14 cellular contexts compared by ENCODE assay signal in the genomic region with DNA sequence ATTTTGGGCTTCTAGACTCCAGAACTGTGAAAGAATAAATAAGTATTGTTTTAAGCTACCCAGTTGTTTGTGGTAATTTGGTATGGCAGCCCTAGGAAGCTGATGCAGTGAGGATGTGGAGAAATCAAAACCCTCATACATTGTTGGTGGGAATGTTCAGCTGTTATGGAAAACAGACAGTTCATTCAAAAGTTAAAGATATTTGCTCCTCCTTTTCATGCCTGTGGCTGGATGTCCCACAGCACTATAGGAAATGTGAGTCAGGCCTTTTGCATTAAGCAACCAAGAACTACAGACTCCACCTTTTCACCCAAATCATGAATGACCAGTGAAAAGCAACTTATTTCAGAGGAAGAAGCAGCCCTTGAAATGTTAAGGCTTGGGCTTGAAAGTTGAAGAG. TPM values are rescaled to one million over a fixed set of nuclear protein-coding genes. Genes with fewer than 3 reads are reported as not detected.
DNase-seq lines count a peak whose midpoint lies in the region; ATAC-seq and TF ChIP-seq lines count a peak whose summit lies in the region.
"Had no signal": no experiment of that assay in that cellular context is flagged by ENCODE, and none has a peak within 500 bp of the region (broad histone marks: within the 10 kb centered on the region; RNA-seq: fewer than 3 reads in every experiment).

No MANE protein-coding gene starts in this region.

- CTCF ChIA-PET in AG04450 (lab: Charles Lee) (interaction anchor here (0.5 to 1.2 kb wide), 7 partner anchors 18 to 191 kb away, joined by 3 to 6 read pairs (median 4); no protein-coding TSS in a partner anchor), A673 (lab: Charles Lee) (no interaction called here)

- DNase-seq in AG04450 (ENCODE audit: low read depth, low spot score) (peak; percentile 53), HS-5 (ENCODE audit: low read depth) (peak; percentile 53), adipocyte (ENCODE audit: low read depth) (peak; percentile 83), fibroblast of villous mesenchyme (ENCODE audit: low read depth) (peak; percentile 82), A673 (ENCODE audit: low spot score) (no peak), ecto neural progenitor cell (ENCODE audit: low spot score) (no peak), left cardiac atrium (no peak)
- DNase-seq: colonic mucosa, mucosa of descending colon, NCI-H1436, NCI-H510A treated with DMSO at 0.1 percent for 48 hours, transverse colon had no signal

- H3K27ac ChIP-seq in AG04450 (ENCODE audit: low read depth, low read length) = peak overlapping the region; percentile 58
- no peak overlapping the region for H3K27ac ChIP-seq in A673 (ENCODE audit: low read depth, low read length, poor library complexity, severe bottlenecking)
- H3K27ac ChIP-seq: colonic mucosa, transverse colon had no signal

- no peak for TF ChIP-seq CTCF in AG04450 (IDR thresholded peaks at IDR 0.05; ENCODE audit: low read depth, low read length)
- TF ChIP-seq CTCF in fibroblast of villous mesenchyme (IDR thresholded peaks at IDR 0.05; ENCODE audit: insufficient read depth, low read depth, low read length) = no peak
- no peak for TF ChIP-seq CTCF in A673 (conservative IDR thresholded peaks at IDR 0.05; ENCODE audit: low read depth, low read length)

- H3K36me3 ChIP-seq in adipocyte (ENCODE audit: control insufficient read depth, insufficient read depth, low read length, severe bottlenecking) (peaks cover 15% of the 10 kb centered on the region), A673 (ENCODE audit: insufficient read depth, low read length, poor library complexity, severe bottlenecking) (no peaks in the 10 kb centered on the region)
- H3K36me3 ChIP-seq: colonic mucosa, transverse colon had no signal

- ATAC-seq in left cardiac atrium (no peak), GM19328 (IDR thresholded peaks at IDR 0.05; ENCODE audit: unreplicated experiment) (no peak)
- ATAC-seq: activated naive CD4-positive, alpha-beta T cell treated with anti-CD3 and anti-CD28 coated beads, Interleukin-2, amount 50 U/mL, for 72 hours; mucosa of descending colon had no signal

- peak overlapping the region; percentile 39 for H3K9ac ChIP-seq in adipocyte (ENCODE audit: low read length)

- POLR2A ChIA-PET in AG04450 (lab: Yijun Ruan, JAX) (no interaction called here), A673 (lab: Charles Lee; ENCODE audit: low non-redundant PET) (no interaction called here)

- no peaks in the 10 kb centered on the region for H3K27me3 ChIP-seq in AG04450 (ENCODE audit: control insufficient read depth, insufficient read depth, low read length)
- no peaks in the 10 kb centered on the region for H3K27me3 ChIP-seq in adipocyte (replicated peaks; ENCODE audit: control insufficient read depth, insufficient read depth, low read length)
- no peaks in the 10 kb centered on the region for H3K27me3 ChIP-seq in A673 (replicated peaks; ENCODE audit: insufficient read depth, low read depth, low read length, poor library complexity)
- H3K27me3 ChIP-seq: colonic mucosa, transverse colon had no signal

- H3K9me3 ChIP-seq in AG04450 (ENCODE audit: control insufficient read depth, insufficient read depth, low read length) (no peaks in the 10 kb centered on the region), adipocyte (ENCODE audit: control insufficient read depth, low read length) (peaks cover 6% of the 10 kb centered on the region), A673 (ENCODE audit: low read depth, low read length, poor library complexity, severe bottlenecking) (no peaks in the 10 kb centered on the region)
- H3K9me3 ChIP-seq: colonic mucosa, mucosa of descending colon, transverse colon had no signal

- BruUV-seq in A673 (replicated peaks; lab: Mats Ljungman, UMichigan) = no TSS peak

- peaks cover 23% of the 10 kb centered on the region for H3K4me1 ChIP-seq in adipocyte (ENCODE audit: control insufficient read depth, insufficient read depth, low read length)
- no peaks in the 10 kb centered on the region for H3K4me1 ChIP-seq in A673 (ENCODE audit: insufficient read depth, low read length, poor library complexity, severe bottlenecking)
- H3K4me1 ChIP-seq: colonic mucosa had no signal

- no peak overlapping the region for H3K4me3 ChIP-seq in AG04450 (ENCODE audit: low read depth, low read length)
- peak overlapping the region; percentile 8 for H3K4me3 ChIP-seq in adipocyte (ENCODE audit: low read length)
- H3K4me3 ChIP-seq in fibroblast of villous mesenchyme (ENCODE audit: low read depth, low read length) = no peak overlapping the region
- H3K4me3 ChIP-seq in A673 (ENCODE audit: low read depth, low read length, poor library complexity, severe bottlenecking) = no peak overlapping the region
- H3K4me3 ChIP-seq: colonic mucosa, mucosa of descending colon, transverse colon had no signal

- intact Hi-C loops in A673 (cut with micrococcal nuclease; ENCODE audit: unreplicated experiment) = no loop called here
- intact Hi-C loops in left cardiac atrium (cut with DNase I) = no loop called here

RNA-seq across cellular contexts. Expression of a gene that starts 6.7 kb away (rescaled TPM):
- 2.2 and 3.2 TPM in 2 replicates for polyA plus RNA-seq in AG04450 (2011; rRNA removed)
- 2.2 and 3.3 TPM in 2 replicates for polyA minus RNA-seq in AG04450 (2011; rRNA and poly(A)+ RNA removed)
- total RNA-seq in fibroblast of villous mesenchyme (3.9 and 4.7 TPM in 2 replicates), A673 (2021) (1.9 and 2.6 TPM in 2 replicates), left cardiac atrium (1 to 10 TPM; 4.7 to 8.9 TPM)

Comparison
In these comparisons a context has a peak if more than half of its experiments do, and no peak if none do; other contexts are left out.
1. DNase-seq: peak in AG04450 (single experiment), HS-5 (single experiment), adipocyte (single experiment) and fibroblast of villous mesenchyme (single experiment); none in A673 (single experiment), ecto neural progenitor cell (single experiment) and left cardiac atrium (single experiment).